8 cellular contexts compared by ENCODE assay signal in genomic region chr22:36334081-36334831, GRCh38. TPM values are rescaled to one million over a fixed set of nuclear protein-coding genes. Genes with fewer than 3 reads are reported as not detected.
DNase-seq lines count a peak whose midpoint lies in the region; ATAC-seq, FAIRE-seq and TF ChIP-seq lines count a peak whose summit lies in the region.

No MANE protein-coding gene starts in this region.

- intact Hi-C loops in dorsolateral prefrontal cortex (cut with DNase I) = loop anchor here in 1 of 2 donors (2.0 kb wide), 1 partner anchor 53 kb away; the partner anchor contains the start of gene MYH9

- ATAC-seq in HG02938 (IDR thresholded peaks at IDR 0.05; ENCODE audit: unreplicated experiment) = no peak

- H2BK5ac ChIP-seq in neuronal stem cell (ENCODE audit: low read length) = no peak overlapping the region

- H3K79me1 ChIP-seq in neuronal stem cell (ENCODE audit: low read depth, low read length) = peaks cover 6% of the 10 kb centered on the region

- H3K27me3 ChIP-seq in SJSA1 (replicated peaks) (no peaks in the 10 kb centered on the region), dorsolateral prefrontal cortex (no peaks in the 10 kb centered on the region), neuronal stem cell (ENCODE audit: control insufficient read depth in 3 of 3, insufficient read depth in 3 of 3, low read depth in 1 of 3, low read length in 3 of 3) (no peaks in the 10 kb centered on the region)

- H3K4me3 ChIP-seq in SJSA1 (no peak overlapping the region), dorsolateral prefrontal cortex (peak overlapping the region in 4 of 59 donors; percentile 34 to 47 (median 43)), neuronal stem cell (ENCODE audit: low read length in 2 of 2) (no peak overlapping the region)

- H3K4me1 ChIP-seq in SJSA1 (replicated peaks) (peaks cover 96% of the 10 kb centered on the region), neuronal stem cell (ENCODE audit: control insufficient read depth in 2 of 2, insufficient read depth in 1 of 2, low read depth in 1 of 2, low read length in 2 of 2) (peaks cover 44 to 55% of the 10 kb centered on the region in 2 donors)

- H3K14ac ChIP-seq in neuronal stem cell (ENCODE audit: low read length) = no peak overlapping the region

- no peak overlapping the region for H2AFZ ChIP-seq in neuronal stem cell (ENCODE audit: low read length)

- no peaks in the 10 kb centered on the region for H3K9me3 ChIP-seq in SJSA1 (replicated peaks)
- no peaks in the 10 kb centered on the region for H3K9me3 ChIP-seq in neuronal stem cell (replicated peaks in 1 of 2; ENCODE audit: control insufficient read depth in 2 of 2, insufficient read depth in 1 of 2, low read depth in 1 of 2, low read length in 2 of 2)

- no peak overlapping the region for H2BK12ac ChIP-seq in neuronal stem cell (ENCODE audit: low read length)

- no peak overlapping the region for H3K4ac ChIP-seq in neuronal stem cell (ENCODE audit: low read length)

- H3K4me2 ChIP-seq in neuronal stem cell (ENCODE audit: insufficient read depth, low read length, poor library complexity, severe bottlenecking) = no peak overlapping the region

- 0 out of 2 replicates have a peak, but pooled peaks have one; percentile 2 for TF ChIP-seq CTCF in GM12874 (IDR thresholded peaks at IDR 0.05; ENCODE audit: insufficient read depth, low read depth, low read length)
- peak in 3 of 56 donors; percentile 11 to 19 (median 16) for TF ChIP-seq CTCF in dorsolateral prefrontal cortex (IDR thresholded peaks at IDR 0.05 in 54 of 56, conservative IDR thresholded peaks at IDR 0.05 in 2 of 56; ENCODE audit: low read depth in 1 of 56, partially characterized antibody in 56 of 56)

- H2BK15ac ChIP-seq in neuronal stem cell (ENCODE audit: low read length) = no peak overlapping the region

- whole genome bisulfite sequencing in neuronal stem cell (ENCODE audit: extremely low coverage in 2 of 2, insufficient read length in 2 of 2, insufficient replicate concordance in 1 of 2), 2 donors = no CpG with 5 or more reads among the region's 25 CpGs

- no peak for FAIRE-seq in RCC 7860 (lab: Jason Lieb, UNC)

- H3K9ac ChIP-seq in neuronal stem cell (ENCODE audit: low read depth, low read length, poor library complexity) = no peak overlapping the region

- H3K18ac ChIP-seq in neuronal stem cell (ENCODE audit: low read length) = peak overlapping the region; percentile 20

- H4K91ac ChIP-seq in neuronal stem cell (ENCODE audit: low read depth, low read length, poor library complexity) = no peak overlapping the region

- peaks cover 89% of the 10 kb centered on the region for H3K36me3 ChIP-seq in SJSA1
- H3K36me3 ChIP-seq in neuronal stem cell (replicated peaks in 1 of 2; ENCODE audit: control insufficient read depth in 2 of 2, insufficient read depth in 2 of 2, low read length in 2 of 2) = peaks cover 21 to 89% of the 10 kb centered on the region in 2 donors

- H2AK5ac ChIP-seq in neuronal stem cell (ENCODE audit: low read depth, low read length) = peak overlapping the region; percentile 6

- H2BK120ac ChIP-seq in neuronal stem cell (ENCODE audit: low read depth, low read length) = no peak overlapping the region

- H4K8ac ChIP-seq in neuronal stem cell (ENCODE audit: low read depth, low read length) = no peak overlapping the region

- H3K27ac ChIP-seq in SJSA1 = peak overlapping the region; percentile 66
- H3K27ac ChIP-seq in dorsolateral prefrontal cortex = peak overlapping the region; percentile 68 to 99 (median 96)
- peak overlapping the region; percentile 29 for H3K27ac ChIP-seq in neuronal stem cell (replicated peaks; ENCODE audit: low read length)

- H3K23ac ChIP-seq in neuronal stem cell (ENCODE audit: low read depth, low read length, poor library complexity) = peak overlapping the region; percentile 13

- no peak for DNase-seq in SJSA1 (ENCODE audit: low read depth in 1 of 2, low spot score in 2 of 2)
- no peak for DNase-seq in dorsolateral prefrontal cortex
- DNase-seq in neuronal stem cell (ENCODE audit: low spot score) = no peak
- DNase-seq in AG08396 (ENCODE audit: low spot score) = no peak
- no peak for DNase-seq in RCC 7860 (ENCODE audit: low spot score)
- DNase-seq in NCI-H345 (lab: John Stamatoyannopoulos, UW) = no peak

RNA-seq across cellular contexts. Expression of gene MYH9, which starts 53.5 kb away (rescaled TPM):
- total RNA-seq in SJSA1 (2014; rRNA removed; shearing (Covaris generic)) = 510 and 668 TPM in 2 replicates
- 100 to 1,000 TPM in 119 of 120 experiments, 10 to 100 TPM in 1; 95.7 to 282 (median 162) TPM for total RNA-seq in dorsolateral prefrontal cortex
- 60.4 TPM for polyA plus RNA-seq in neuronal stem cell (2013, experiment 1 of 2)
- 59.3 TPM for polyA plus RNA-seq in neuronal stem cell (2013, experiment 2 of 2)

Comparison
In these comparisons a context has a peak if more than half of its experiments do, and no peak if none do; other contexts are left out.
1. H3K27ac ChIP-seq: peak in every context shown above with its lines; median percentile 96 in dorsolateral prefrontal cortex; 66 in SJSA1; 29 in neuronal stem cell.